Comparison of ENCODE assay signal across 8 cellular contexts in the genomic region with DNA sequence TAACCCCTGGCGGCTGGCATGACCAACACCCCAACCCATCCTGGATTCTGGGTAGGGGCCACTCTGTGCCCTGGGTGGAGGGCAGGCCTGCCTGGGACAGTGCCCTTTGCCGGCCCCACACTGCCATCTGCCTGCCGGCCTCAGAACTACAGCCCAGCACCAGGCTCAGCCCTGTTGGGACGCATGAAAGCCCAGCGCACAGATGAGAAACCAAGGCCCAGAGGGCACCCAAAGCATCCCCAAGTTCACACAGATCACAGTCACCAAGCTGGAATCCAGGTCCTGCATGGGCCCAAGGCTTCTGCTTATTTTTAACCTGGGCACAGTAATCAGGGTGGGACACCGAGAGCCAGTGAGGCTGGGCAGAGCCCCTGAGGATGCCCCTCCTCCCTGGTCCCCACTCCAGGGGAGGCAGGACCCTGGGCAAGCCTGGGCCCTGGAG. TPM values are rescaled to one million over a fixed set of nuclear protein-coding genes. Genes with fewer than 3 reads are reported as not detected.
DNase-seq lines count a peak whose midpoint lies in the region; ATAC-seq lines count a peak whose summit lies in the region.

No MANE protein-coding gene starts in this region.

- H3K4me3 Mint-ChIP-seq in activated CD4-positive, alpha-beta memory T cell treated with anti-CD3 and anti-CD28 coated beads for 36 hours: no peak overlapping the region

- POLR2A ChIA-PET in activated CD4-positive, alpha-beta memory T cell treated with anti-CD3 and anti-CD28 coated beads for 36 hours (lab: Charles Lee): no interaction called here

- no peak overlapping the region for H3K4ac ChIP-seq in mesendoderm (ENCODE audit: low read depth, low read length)

- peaks cover 24% of the 10 kb centered on the region for H3K4me1 ChIP-seq in mesendoderm (ENCODE audit: control insufficient read depth, low read depth, low read length)

- no peak overlapping the region for H4K8ac ChIP-seq in mesendoderm (ENCODE audit: low read depth, low read length)

- peaks cover 24% of the 10 kb centered on the region for H3K36me3 Mint-ChIP-seq in activated CD4-positive, alpha-beta memory T cell treated with anti-CD3 and anti-CD28 coated beads for 36 hours

- DNase-seq in DMS53 treated with DMSO at 0.1 percent for 48 hours (lab: John Stamatoyannopoulos, UW; ENCODE audit: unreplicated experiment): peak; percentile 24
- peak; percentile 66 for DNase-seq in NAMALWA (ENCODE audit: low spot score)
- peak; percentile 79 for DNase-seq in activated CD4-positive, alpha-beta memory T cell treated with anti-CD3 and anti-CD28 coated beads for 36 hours
- peak; percentile 24 for DNase-seq in effector CD4-positive, alpha-beta T cell
- DNase-seq in mesendoderm: peak; percentile 57
- DNase-seq in stimulated activated CD8-positive, alpha-beta memory T cell treated with anti-CD3 and anti-CD28 coated beads, Interleukin-2, amount 100 ng/mL, for 48 hours (ENCODE audit: low read depth in 2 of 2): peak; percentile 60 to 70
- DNase-seq in NCI-H187 treated with DMSO at 0.1 percent for 48 hours (lab: John Stamatoyannopoulos, UW): no peak

- H3K56ac ChIP-seq in mesendoderm (ENCODE audit: low read length): no peak overlapping the region

- H3K9ac ChIP-seq in mesendoderm (ENCODE audit: low read length): no peak overlapping the region

- no peak overlapping the region for H3K4me2 ChIP-seq in mesendoderm (ENCODE audit: low read length)

- no peak overlapping the region for H3K18ac ChIP-seq in mesendoderm (ENCODE audit: low read length)

- H3K27ac ChIP-seq in mesendoderm (ENCODE audit: low read depth, low read length): no peak overlapping the region

- intact Hi-C loops in activated CD4-positive, alpha-beta memory T cell treated with anti-CD3 and anti-CD28 coated beads for 36 hours (cut with micrococcal nuclease): loop anchor here (2.0 to 10.0 kb wide), 2 partner anchors 284 to 454 kb away; no protein-coding TSS in a partner anchor

- peaks cover 18% of the 10 kb centered on the region for H3K9me3 Mint-ChIP-seq in activated CD4-positive, alpha-beta memory T cell treated with anti-CD3 and anti-CD28 coated beads for 36 hours

- ATAC-seq in GM21529 (IDR thresholded peaks at IDR 0.05; ENCODE audit: unreplicated experiment): peak; percentile 61

- H3K36me3 ChIP-seq in mesendoderm (ENCODE audit: control insufficient read depth, insufficient read depth, low read length): peaks cover 10% of the 10 kb centered on the region

- CTCF ChIA-PET in activated CD4-positive, alpha-beta memory T cell treated with anti-CD3 and anti-CD28 coated beads for 36 hours (lab: Charles Lee): interaction anchor here (0.6 to 1.5 kb wide), 4 partner anchors 131 to 295 kb away, joined by 3 to 6 read pairs (median 3); no protein-coding TSS in a partner anchor

- no peaks in the 10 kb centered on the region for H3K27me3 ChIP-seq in mesendoderm (ENCODE audit: insufficient read depth, low read length, poor library complexity)

- WGBS in mesendoderm (ENCODE audit: extremely low coverage, insufficient coverage, low lambda C conversion rate): no CpG with 5 or more reads among the region's 6 CpGs

- no peak overlapping the region for H3K23ac ChIP-seq in mesendoderm (ENCODE audit: low read length)

- no peak overlapping the region for H2BK15ac ChIP-seq in mesendoderm (replicated peaks; ENCODE audit: low read depth)

- H3K27me3 Mint-ChIP-seq in activated CD4-positive, alpha-beta memory T cell treated with anti-CD3 and anti-CD28 coated beads for 36 hours: no peaks in the 10 kb centered on the region

- H3K79me2 ChIP-seq in mesendoderm (ENCODE audit: control insufficient read depth, insufficient read depth, low read length): no peaks in the 10 kb centered on the region

- H3K27ac Mint-ChIP-seq in activated CD4-positive, alpha-beta memory T cell treated with anti-CD3 and anti-CD28 coated beads for 36 hours: no peak overlapping the region

- H3K79me1 ChIP-seq in mesendoderm (ENCODE audit: low read length): no peaks in the 10 kb centered on the region

- H2BK120ac ChIP-seq in mesendoderm (ENCODE audit: low read depth, low read length): no peak overlapping the region

- H4K5ac ChIP-seq in mesendoderm (ENCODE audit: low read length): no peak overlapping the region

- H2AK5ac ChIP-seq in mesendoderm (ENCODE audit: low read length): no peak overlapping the region

- H3K4me3 ChIP-seq in mesendoderm (ENCODE audit: low read length): no peak overlapping the region

- no peaks in the 10 kb centered on the region for H3K4me1 Mint-ChIP-seq in activated CD4-positive, alpha-beta memory T cell treated with anti-CD3 and anti-CD28 coated beads for 36 hours (ENCODE audit: low read depth)

- H2BK5ac ChIP-seq in mesendoderm (ENCODE audit: low read length): no peak overlapping the region

RNA-seq across cellular contexts. Expression of gene RFLNA, which starts 26.2 kb away (rescaled TPM):
- total RNA-seq in activated CD4-positive, alpha-beta memory T cell treated with anti-CD3 and anti-CD28 coated beads for 36 hours: not detected
- polyA plus RNA-seq in mesendoderm (2013, experiment 1 of 2): 3.1 TPM
- polyA plus RNA-seq in mesendoderm (2013, experiment 2 of 2): 3.4 TPM
